In genomic region chr15:91891101-91891500, GRCh38 we compare ENCODE assay signal across 24 cellular contexts.
"Had no signal": no experiment of that assay in that cellular context is flagged by ENCODE, and none has a peak within 500 bp of the region (broad histone marks: within the 10 kb centered on the region; RNA-seq: fewer than 3 reads in every experiment).

No MANE protein-coding gene starts in this region.

- H3K9me3 ChIP-seq: esophagus muscularis mucosa, lower lobe of right lung, testis had no signal

- H2AFZ ChIP-seq: neural progenitor cell had no signal

- H3K4me3 ChIP-seq: cardiac muscle cell, esophagus muscularis mucosa, heart right ventricle, lower lobe of right lung, neural progenitor cell, sigmoid colon, testis had no signal

- H3K36me3 ChIP-seq: cardiac muscle cell, esophagus muscularis mucosa, heart right ventricle, lower lobe of right lung, neural progenitor cell, sigmoid colon had no signal

- H3K4me2 ChIP-seq: neural progenitor cell had no signal

- FAIRE-seq: endothelial cell of umbilical vein had no signal

- DNase-seq: activated CD4-positive, alpha-beta memory T cell treated with anti-CD3 and anti-CD28 coated beads, Interleukin-2, amount 10 ng/mL, durations not matched to agents 7 days and 5 days; activated CD4-positive, alpha-beta T cell treated with anti-CD3 and anti-CD28 coated beads, Interleukin-2, amount 10 ng/mL, durations not matched to agents 24 days and 14 days; activated CD8-positive, alpha-beta memory T cell treated with anti-CD3 and anti-CD28 coated beads, Interleukin-2, amount 10 ng/mL, durations not matched to agents 7 days and 5 days; activated gamma-delta T cell; activated naive CD4-positive, alpha-beta T cell treated with anti-CD3 and anti-CD28 coated beads, Interleukin-2, amount 50 U/mL, for 16 hours; activated naive CD8-positive, alpha-beta T cell treated with anti-CD3 and anti-CD28 coated beads, Interleukin-2, amount 50 U/mL, for 24 hours; dermis blood vessel endothelial cell; effector memory CD8-positive, alpha-beta T cell; lower lobe of right lung; naive thymus-derived CD4-positive, alpha-beta T cell; posterior cingulate gyrus; sigmoid colon; stimulated activated CD4-positive, alpha-beta T cell treated with anti-CD3 and anti-CD28 coated beads, Interleukin-2, amount 100 ng/mL, for 48 hours; stimulated activated CD8-positive, alpha-beta memory T cell treated with anti-CD3 and anti-CD28 coated beads, Interleukin-4, amount 100 ng/mL, for 48 hours; stimulated activated naive B cell treated with anti-CD40 and anti-IgM and Interleukin-4, amounts not matched to agents 10 μg/mL and 1 μg/mL and 100 μg/mL, for 72 hours; SW 1271; T-helper 2 cell; testis; trophoblast cell had no signal

- H3K27me3 ChIP-seq: cardiac muscle cell, esophagus muscularis mucosa, heart right ventricle, neural progenitor cell, sigmoid colon, testis had no signal

- ATAC-seq: activated CD8-positive, alpha-beta memory T cell treated with anti-CD3 and anti-CD28 coated beads, Interleukin-2, amount 10 ng/mL, durations not matched to agents 7 days and 5 days; activated naive CD8-positive, alpha-beta T cell treated with anti-CD3 and anti-CD28 coated beads, Interleukin-2, amount 50 U/mL, for 24 hours; effector memory CD8-positive, alpha-beta T cell; lower lobe of right lung; naive thymus-derived CD4-positive, alpha-beta T cell; stimulated activated naive B cell treated with anti-CD40 and anti-IgM and Interleukin-4, amounts not matched to agents 10 μg/mL and 1 μg/mL and 100 μg/mL, for 72 hours had no signal

- H3K27ac ChIP-seq: esophagus muscularis mucosa, lower lobe of right lung, neural progenitor cell, sigmoid colon had no signal
